ENCODE assay signal across 12 cellular contexts in the genomic region with DNA sequence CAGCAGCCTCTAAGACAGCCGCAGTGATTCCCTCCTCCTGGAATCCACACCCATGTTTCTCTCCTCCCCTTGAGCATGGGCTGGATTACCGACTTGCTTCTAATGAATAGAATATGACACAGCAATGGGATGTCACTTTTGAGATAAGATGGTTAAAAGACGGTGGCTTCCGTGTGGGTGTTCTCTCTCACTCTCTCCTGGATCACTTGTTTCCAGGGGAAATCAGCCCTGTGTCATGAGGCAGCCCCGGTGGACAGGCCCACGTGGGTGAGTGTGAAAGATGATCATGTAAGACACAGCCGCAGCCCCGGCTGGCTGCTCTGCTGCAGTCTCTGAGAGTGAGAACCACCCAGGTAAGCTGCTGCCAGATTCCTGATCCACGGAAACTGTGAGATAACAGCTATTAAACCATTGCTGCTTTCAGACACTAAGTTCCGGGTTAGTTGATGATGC. TPM values are rescaled to one million over a fixed set of nuclear protein-coding genes. Genes with fewer than 3 reads are reported as not detected.
DNase-seq lines count a peak whose midpoint lies in the region; ATAC-seq and TF ChIP-seq lines count a peak whose summit lies in the region.
"Had no signal": no experiment of that assay in that cellular context is flagged by ENCODE, and none has a peak within 500 bp of the region (broad histone marks: within the 10 kb centered on the region; RNA-seq: fewer than 3 reads in every experiment).

No MANE protein-coding gene starts in this region.

- H3K9me3 ChIP-seq in stomach = no peaks in the 10 kb centered on the region
- H3K9me3 ChIP-seq: heart left ventricle, vagina had no signal

- H3K27ac ChIP-seq in VCaP (peak overlapping the region; percentile 16; the same call in 1 of the 2 replicates), stomach (no peak overlapping the region)
- H3K27ac ChIP-seq: heart left ventricle, vagina had no signal

- no peaks in the 10 kb centered on the region for H3K9me3 Mint-ChIP-seq in activated naive CD8-positive, alpha-beta T cell treated with anti-CD3 and anti-CD28 coated beads, Interleukin-2, amount 50 U/mL, for 24 hours
- H3K9me3 Mint-ChIP-seq in activated naive CD8-positive, alpha-beta T cell treated with anti-CD3 and anti-CD28 coated beads for 36 hours = no peaks in the 10 kb centered on the region
- H3K9me3 Mint-ChIP-seq in glutamatergic neuron (ENCODE audit: unreplicated experiment) = no peaks in the 10 kb centered on the region

- no peaks in the 10 kb centered on the region for H3K27me3 Mint-ChIP-seq in activated naive CD8-positive, alpha-beta T cell treated with anti-CD3 and anti-CD28 coated beads, Interleukin-2, amount 50 U/mL, for 24 hours
- H3K27me3 Mint-ChIP-seq in activated naive CD8-positive, alpha-beta T cell treated with anti-CD3 and anti-CD28 coated beads for 36 hours = peaks cover 4% of the 10 kb centered on the region
- peaks cover 1% of the 10 kb centered on the region for H3K27me3 Mint-ChIP-seq in glutamatergic neuron (ENCODE audit: unreplicated experiment)

- ATAC-seq in activated naive CD8-positive, alpha-beta T cell treated with anti-CD3 and anti-CD28 coated beads, Interleukin-2, amount 50 U/mL, for 24 hours = peak; percentile 42
- peak; percentile 64 for ATAC-seq in left colon
- ATAC-seq: HCT116, heart left ventricle had no signal

- H3K36me3 ChIP-seq in stomach = no peaks in the 10 kb centered on the region
- H3K36me3 ChIP-seq: heart left ventricle, vagina had no signal

- intact Hi-C loops in left colon (cut with DNase I, micrococcal nuclease) = no loop called here
- intact Hi-C loops in stomach (cut with DNase I; ENCODE audit: low total_unique reads) = no loop called here

- 26 to 44% (median 37%) methylated on average over 8 to 10 of the region's 10 CpGs for WGBS in stomach, 5 donors

- TF ChIP-seq CTCF in VCaP (conservative IDR thresholded peaks at IDR 0.05) (no peak), stomach (IDR thresholded peaks at IDR 0.05) (no peak), glutamatergic neuron (IDR thresholded peaks at IDR 0.05; ENCODE audit: partially characterized antibody, unreplicated experiment) (no peak)

- no peak for TF ChIP-seq EP300 in stomach (IDR thresholded peaks at IDR 0.05)

- no peaks in the 10 kb centered on the region for H3K36me3 Mint-ChIP-seq in activated naive CD8-positive, alpha-beta T cell treated with anti-CD3 and anti-CD28 coated beads, Interleukin-2, amount 50 U/mL, for 24 hours (ENCODE audit: low read depth)
- no peaks in the 10 kb centered on the region for H3K36me3 Mint-ChIP-seq in activated naive CD8-positive, alpha-beta T cell treated with anti-CD3 and anti-CD28 coated beads for 36 hours
- peaks cover 4% of the 10 kb centered on the region for H3K36me3 Mint-ChIP-seq in glutamatergic neuron (ENCODE audit: unreplicated experiment)

- no peak overlapping the region for H3K4me3 Mint-ChIP-seq in activated naive CD8-positive, alpha-beta T cell treated with anti-CD3 and anti-CD28 coated beads, Interleukin-2, amount 50 U/mL, for 24 hours
- H3K4me3 Mint-ChIP-seq in activated naive CD8-positive, alpha-beta T cell treated with anti-CD3 and anti-CD28 coated beads for 36 hours = no peak overlapping the region
- no peak overlapping the region for H3K4me3 Mint-ChIP-seq in glutamatergic neuron (ENCODE audit: unreplicated experiment)

- H3K27me3 ChIP-seq in stomach = no peaks in the 10 kb centered on the region
- H3K27me3 ChIP-seq: vagina had no signal

- no peak for TF ChIP-seq POLR2A in stomach (IDR thresholded peaks at IDR 0.05)

- DNase-seq in activated naive CD8-positive, alpha-beta T cell treated with anti-CD3 and anti-CD28 coated beads, Interleukin-2, amount 50 U/mL, for 24 hours = no peak
- DNase-seq in activated naive CD8-positive, alpha-beta T cell treated with anti-CD3 and anti-CD28 coated beads for 36 hours = no peak
- no peak for DNase-seq in left colon
- peak; percentile 14 for DNase-seq in stomach
- no peak for DNase-seq in SKM-1 (lab: John Stamatoyannopoulos, UW; ENCODE audit: unreplicated experiment)
- no peak for DNase-seq in medulla oblongata (ENCODE audit: extremely low spot score)
- DNase-seq in glutamatergic neuron = no peak
- DNase-seq: effector CD8-positive, alpha-beta T cell; heart left ventricle had no signal

- no peak overlapping the region for H3K27ac Mint-ChIP-seq in activated naive CD8-positive, alpha-beta T cell treated with anti-CD3 and anti-CD28 coated beads, Interleukin-2, amount 50 U/mL, for 24 hours
- no peak overlapping the region for H3K27ac Mint-ChIP-seq in activated naive CD8-positive, alpha-beta T cell treated with anti-CD3 and anti-CD28 coated beads for 36 hours
- H3K27ac Mint-ChIP-seq in glutamatergic neuron (ENCODE audit: unreplicated experiment) = no peak overlapping the region

- H3K4me1 Mint-ChIP-seq in activated naive CD8-positive, alpha-beta T cell treated with anti-CD3 and anti-CD28 coated beads, Interleukin-2, amount 50 U/mL, for 24 hours = no peaks in the 10 kb centered on the region
- H3K4me1 Mint-ChIP-seq in activated naive CD8-positive, alpha-beta T cell treated with anti-CD3 and anti-CD28 coated beads for 36 hours = peaks cover 4% of the 10 kb centered on the region
- peaks cover 3% of the 10 kb centered on the region for H3K4me1 Mint-ChIP-seq in glutamatergic neuron (ENCODE audit: low read depth, unreplicated experiment)

- peaks cover 0 to 7% (median 0%) of the 10 kb centered on the region in 4 donors for H3K4me1 ChIP-seq in stomach
- H3K4me1 ChIP-seq: vagina had no signal

- H3K4me3 ChIP-seq in stomach = no peak overlapping the region
- H3K4me3 ChIP-seq: heart left ventricle, vagina had no signal

RNA-seq across cellular contexts. Expression of a gene that starts 10.7 kb away (rescaled TPM):
- total RNA-seq in activated naive CD8-positive, alpha-beta T cell treated with anti-CD3 and anti-CD28 coated beads for 36 hours = 10 to 100 TPM; 16.6 to 16.7 TPM
- total RNA-seq in left colon (10 to 100 TPM; 17.8 to 20.0 TPM), stomach (10 to 100 TPM in 2 of 5 donors, 1 to 10 TPM in 2, under 1 TPM in 1; 0.87 to 44.1 (median 9.4) TPM), glutamatergic neuron (ENCODE audit: unreplicated experiment) (60.4 TPM)
- 10 to 100 TPM; 18.3 to 26.0 (median 20.1) TPM for polyA plus RNA-seq in stomach

RNA-seq across cellular contexts. Expression of a gene that starts 11.1 kb away (rescaled TPM):
- total RNA-seq in activated naive CD8-positive, alpha-beta T cell treated with anti-CD3 and anti-CD28 coated beads for 36 hours = 10 to 100 TPM; 14.3 to 14.5 TPM
- 10 to 100 TPM; 30.0 to 32.0 TPM for total RNA-seq in left colon
- total RNA-seq in stomach = 10 to 100 TPM in 1 of 5 donors, 1 to 10 TPM in 2, under 1 TPM in 2; 0.87 to 11.6 (median 2.9) TPM
- 10 to 100 TPM; 19.3 to 23.8 (median 21.6) TPM for polyA plus RNA-seq in stomach
- 15.9 TPM for total RNA-seq in glutamatergic neuron (ENCODE audit: unreplicated experiment)

RNA-seq across cellular contexts. Expression of a gene that starts 32.9 kb away (rescaled TPM):
- 10 to 100 TPM; 20.3 to 21.3 TPM for total RNA-seq in activated naive CD8-positive, alpha-beta T cell treated with anti-CD3 and anti-CD28 coated beads for 36 hours
- total RNA-seq in left colon (10 to 100 TPM; 17.8 to 21.3 TPM), stomach (10 to 100 TPM in 2 of 5 donors, 1 to 10 TPM in 3; 2.9 to 17.8 (median 4.9) TPM), glutamatergic neuron (ENCODE audit: unreplicated experiment) (6.5 TPM)
- polyA plus RNA-seq in stomach = 10 to 100 TPM; 17.6 to 36.0 (median 25.9) TPM

RNA-seq across cellular contexts. Expression of a gene that starts 33.1 kb away (rescaled TPM):
- total RNA-seq in activated naive CD8-positive, alpha-beta T cell treated with anti-CD3 and anti-CD28 coated beads for 36 hours = 10 to 100 TPM; 41.3 to 41.6 TPM
- total RNA-seq in left colon (10 to 100 TPM; 22.9 to 24.0 TPM), stomach (100 to 1,000 TPM in 1 of 5 donors, 10 to 100 TPM in 3, 1 to 10 TPM in 1; 8.8 to 124 (median 31.0) TPM), glutamatergic neuron (ENCODE audit: unreplicated experiment) (17.4 TPM)
- 10 to 100 TPM; 11.9 to 16.5 (median 15.6) TPM for polyA plus RNA-seq in stomach

RNA-seq across cellular contexts. Expression of a gene that starts 58.2 kb away (rescaled TPM):
- 10 to 100 TPM; 87.0 to 87.4 TPM for total RNA-seq in activated naive CD8-positive, alpha-beta T cell treated with anti-CD3 and anti-CD28 coated beads for 36 hours
- 100 to 1,000 TPM; 138 to 142 TPM for total RNA-seq in left colon
- total RNA-seq in stomach = 10 to 100 TPM; 17.8 to 46.3 (median 29.5) TPM
- 10 to 100 TPM; 23.3 to 32.8 (median 28.4) TPM for polyA plus RNA-seq in stomach
- 132 TPM for total RNA-seq in glutamatergic neuron (ENCODE audit: unreplicated experiment)
